8 cellular contexts compared by ENCODE assay signal in genomic region chr6:107957165-107957908, GRCh38. TPM values are rescaled to one million over a fixed set of nuclear protein-coding genes. Genes with fewer than 3 reads are reported as not detected.
A peak's percentile ranks its signal among the peaks of the same experiment; 100 is the strongest.
DNase-seq lines count a peak whose midpoint lies in the region; ATAC-seq lines count a peak whose summit lies in the region.

No MANE protein-coding gene starts in this region.

- peaks cover 23% of the 10 kb centered on the region for H3K36me3 Mint-ChIP-seq in activated CD4-positive, alpha-beta memory T cell treated with anti-CD3 and anti-CD28 coated beads, Interleukin-2, amount 10 ng/mL, durations not matched to agents 7 days and 5 days (ENCODE audit: low read depth)
- peaks cover 14% of the 10 kb centered on the region for H3K36me3 Mint-ChIP-seq in effector memory CD8-positive, alpha-beta T cell (ENCODE audit: insufficient read depth)

- H3K4me3 ChIP-seq in mesodermal cell (ENCODE audit: extremely low read depth, insufficient read depth, low read length, poor library complexity, severe bottlenecking): peak overlapping the region; percentile 96

- POLR2A ChIA-PET in activated CD4-positive, alpha-beta memory T cell treated with anti-CD3 and anti-CD28 coated beads, Interleukin-2, amount 10 ng/mL, durations not matched to agents 7 days and 5 days (lab: Charles Lee): interaction anchor here (0.9 to 1.9 kb wide), 10 partner anchors 9 to 1425 kb away, joined by 3 to 10 read pairs (median 5); partner anchors contain the start of genes CD164, PDSS2, SCML4 and SNX3

- peaks cover 6% of the 10 kb centered on the region for H3K4me1 ChIP-seq in mesodermal cell (ENCODE audit: control insufficient read depth, insufficient read depth, low read length, poor library complexity, severe bottlenecking)

- CTCF ChIA-PET in activated CD4-positive, alpha-beta memory T cell treated with anti-CD3 and anti-CD28 coated beads, Interleukin-2, amount 10 ng/mL, durations not matched to agents 7 days and 5 days (lab: Charles Lee): interaction anchor here (0.9 to 1.5 kb wide), 3 partner anchors 17 to 109 kb away, joined by 3 to 4 read pairs (median 3); no protein-coding TSS in a partner anchor

- WGBS in mesodermal cell (ENCODE audit: insufficient coverage in 2 of 2), 2 experiments: 0% methylated on average over 30 to 37 of the region's 47 CpGs

- H3K9me3 Mint-ChIP-seq in activated CD4-positive, alpha-beta memory T cell treated with anti-CD3 and anti-CD28 coated beads, Interleukin-2, amount 10 ng/mL, durations not matched to agents 7 days and 5 days: no peaks in the 10 kb centered on the region
- no peaks in the 10 kb centered on the region for H3K9me3 Mint-ChIP-seq in effector memory CD8-positive, alpha-beta T cell

- peak; percentile 21 for ATAC-seq in HG02763 (IDR thresholded peaks at IDR 0.05; ENCODE audit: unreplicated experiment)
- peak; percentile 42 for ATAC-seq in effector memory CD8-positive, alpha-beta T cell (replicated peaks)

- no peaks in the 10 kb centered on the region for H3K9me3 ChIP-seq in mesodermal cell (ENCODE audit: control insufficient read depth, low read length)

- H3K27me3 Mint-ChIP-seq in activated CD4-positive, alpha-beta memory T cell treated with anti-CD3 and anti-CD28 coated beads, Interleukin-2, amount 10 ng/mL, durations not matched to agents 7 days and 5 days: peaks cover 5% of the 10 kb centered on the region
- no peaks in the 10 kb centered on the region for H3K27me3 Mint-ChIP-seq in effector memory CD8-positive, alpha-beta T cell

- peaks cover 31% of the 10 kb centered on the region for H3K4me1 Mint-ChIP-seq in activated CD4-positive, alpha-beta memory T cell treated with anti-CD3 and anti-CD28 coated beads, Interleukin-2, amount 10 ng/mL, durations not matched to agents 7 days and 5 days
- H3K4me1 Mint-ChIP-seq in effector memory CD8-positive, alpha-beta T cell (ENCODE audit: low read depth in 2 of 2): peaks cover 20 to 27% of the 10 kb centered on the region in 2 donors

- peak; percentile 13 to 41 for DNase-seq in NCI-H2081 (lab: John Stamatoyannopoulos, UW)
- no peak for DNase-seq in NCI-H2081 treated with DMSO at 0.1 percent for 48 hours (lab: John Stamatoyannopoulos, UW)
- DNase-seq in NCI-H524 treated with DMSO at 0.1 percent for 48 hours (lab: John Stamatoyannopoulos, UW): peak; percentile 21
- peak; percentile 73 for DNase-seq in activated CD4-positive, alpha-beta memory T cell treated with anti-CD3 and anti-CD28 coated beads, Interleukin-2, amount 10 ng/mL, durations not matched to agents 7 days and 5 days
- peak; percentile 37 to 45 (median 43) for DNase-seq in effector memory CD8-positive, alpha-beta T cell
- peak; percentile 14 for DNase-seq in stimulated activated CD8-positive, alpha-beta memory T cell treated with anti-CD3 and anti-CD28 coated beads, Interleukin-15, amount 100 ng/mL, for 24 hours (ENCODE audit: low read depth)

- peaks cover 25% of the 10 kb centered on the region for H3K36me3 ChIP-seq in mesodermal cell (ENCODE audit: control insufficient read depth, insufficient read depth, low read length)

- peak overlapping the region; percentile 94 for H3K27ac Mint-ChIP-seq in activated CD4-positive, alpha-beta memory T cell treated with anti-CD3 and anti-CD28 coated beads, Interleukin-2, amount 10 ng/mL, durations not matched to agents 7 days and 5 days
- H3K27ac Mint-ChIP-seq in effector memory CD8-positive, alpha-beta T cell: peak overlapping the region; percentile 91 to 95

- H3K4me3 Mint-ChIP-seq in activated CD4-positive, alpha-beta memory T cell treated with anti-CD3 and anti-CD28 coated beads, Interleukin-2, amount 10 ng/mL, durations not matched to agents 7 days and 5 days: peak overlapping the region; percentile 97
- H3K4me3 Mint-ChIP-seq in effector memory CD8-positive, alpha-beta T cell: peak overlapping the region; percentile 90 to 99

- H3K27ac ChIP-seq in mesodermal cell (ENCODE audit: low read depth, low read length, severe bottlenecking): peak overlapping the region; percentile 92

RNA-seq across cellular contexts. Expression of gene SEC63, which starts 0.7 kb away (rescaled TPM):
- total RNA-seq in activated CD4-positive, alpha-beta memory T cell treated with anti-CD3 and anti-CD28 coated beads, Interleukin-2, amount 10 ng/mL, durations not matched to agents 7 days and 5 days: 10 to 100 TPM; 71.2 to 74.5 TPM
- polyA plus RNA-seq in mesodermal cell (2013, experiment 1 of 2): 71.0 TPM
- polyA plus RNA-seq in mesodermal cell (2013, experiment 2 of 2): 82.8 TPM
